Comparison of ENCODE assay signal across 6 cellular contexts in the genomic region with DNA sequence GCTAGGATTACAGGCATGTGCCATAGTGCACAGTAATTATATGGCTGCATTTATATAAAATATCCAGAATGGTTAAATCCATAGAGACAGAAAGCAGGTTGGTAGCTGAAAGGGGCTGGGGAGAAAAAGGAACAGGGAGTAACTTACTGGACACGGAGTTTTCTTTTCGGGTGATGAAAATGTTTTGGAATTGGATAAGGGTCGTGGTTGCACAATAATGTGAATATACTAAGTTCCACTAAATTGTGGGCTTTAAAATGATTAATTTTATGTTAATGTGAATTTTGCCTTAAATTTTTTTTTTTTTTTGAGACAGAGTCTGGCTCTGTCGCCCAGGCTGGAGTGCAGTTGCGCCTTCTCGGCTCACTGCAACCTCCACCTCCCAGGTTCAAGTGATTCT.
"Had no signal": no experiment of that assay in that cellular context is flagged by ENCODE, and none has a peak within 500 bp of the region (broad histone marks: within the 10 kb centered on the region; RNA-seq: fewer than 3 reads in every experiment).

No MANE protein-coding gene starts in this region.

- H3K4me3 ChIP-seq: GM23338 had no signal

- H2AFZ ChIP-seq: GM23338 had no signal

- H3K4me2 ChIP-seq: GM23338 had no signal

- DNase-seq: H9, HCEC 1CT, KBM-7 had no signal

- ATAC-seq: GM23338 had no signal

- FAIRE-seq: H1, H54 had no signal
